In genomic region chr2:236536727-236537398, GRCh38 we compare ENCODE assay signal across 8 cellular contexts. TPM values are rescaled to one million over a fixed set of nuclear protein-coding genes. Genes with fewer than 3 reads are reported as not detected.
DNase-seq lines count a peak whose midpoint lies in the region; ATAC-seq and TF ChIP-seq lines count a peak whose summit lies in the region.
"Had no signal": no experiment of that assay in that cellular context is flagged by ENCODE, and none has a peak within 500 bp of the region (broad histone marks: within the 10 kb centered on the region; RNA-seq: fewer than 3 reads in every experiment).

No MANE protein-coding gene starts in this region.

- H3K36me3 Mint-ChIP-seq in activated naive CD8-positive, alpha-beta T cell: peaks cover 6% of the 10 kb centered on the region

- H3K36me3 ChIP-seq in thymus (ENCODE audit: control insufficient read depth, insufficient read depth) (no peaks in the 10 kb centered on the region), A673 (ENCODE audit: insufficient read depth, low read length, poor library complexity, severe bottlenecking) (no peaks in the 10 kb centered on the region)

- WGBS in thymus: 6% methylated on average over 6 of the region's 6 CpGs

- H3K27ac Mint-ChIP-seq in activated naive CD8-positive, alpha-beta T cell: peak overlapping the region; percentile 98

- H3K4me1 Mint-ChIP-seq in activated naive CD8-positive, alpha-beta T cell (ENCODE audit: low read depth): peaks cover 63% of the 10 kb centered on the region

- peak overlapping the region; percentile 81 for H3K27ac ChIP-seq in thymus (ENCODE audit: low read depth)
- H3K27ac ChIP-seq in A673 (ENCODE audit: low read depth, low read length, poor library complexity, severe bottlenecking): no peak overlapping the region

- DNase-seq in Kasumi-1 (lab: John Stamatoyannopoulos, UW): peak; percentile 9 to 31
- DNase-seq in GM19240 (ENCODE audit: insufficient read length, low spot score): no peak
- no peak for DNase-seq in occipital lobe (lab: John Stamatoyannopoulos, UW)
- no peak for DNase-seq in A673 (ENCODE audit: low spot score)
- DNase-seq: left cardiac atrium had no signal

- H3K4me3 ChIP-seq in thymus (ENCODE audit: low read length): peak overlapping the region; percentile 52
- H3K4me3 ChIP-seq in A673 (ENCODE audit: low read depth, low read length, poor library complexity, severe bottlenecking): no peak overlapping the region

- TF ChIP-seq CTCF in A673 (conservative IDR thresholded peaks at IDR 0.05; ENCODE audit: low read depth, low read length): no peak

- H3K4me1 ChIP-seq in thymus (ENCODE audit: control insufficient read depth, insufficient read depth, low read length) (peaks cover 10% of the 10 kb centered on the region), A673 (ENCODE audit: insufficient read depth, low read length, poor library complexity, severe bottlenecking) (no peaks in the 10 kb centered on the region)

- H3K27me3 Mint-ChIP-seq in activated naive CD8-positive, alpha-beta T cell: no peaks in the 10 kb centered on the region

- ATAC-seq in GM21423 (IDR thresholded peaks at IDR 0.05; ENCODE audit: unreplicated experiment): peak; percentile 62

- intact Hi-C loops in A673 (cut with micrococcal nuclease; ENCODE audit: unreplicated experiment): no loop called here

- H3K4me3 Mint-ChIP-seq in activated naive CD8-positive, alpha-beta T cell: peak overlapping the region; percentile 94

- no TSS peak for BruUV-seq in A673 (replicated peaks; lab: Mats Ljungman, UMichigan)

- CTCF ChIA-PET in A673 (lab: Charles Lee): no interaction called here

- H3K27me3 ChIP-seq in thymus (ENCODE audit: control insufficient read depth, insufficient read depth): no peaks in the 10 kb centered on the region
- H3K27me3 ChIP-seq in A673 (replicated peaks; ENCODE audit: insufficient read depth, low read depth, low read length, poor library complexity): no peaks in the 10 kb centered on the region

- H3K9me3 ChIP-seq in thymus (ENCODE audit: control insufficient read depth) (no peaks in the 10 kb centered on the region), A673 (ENCODE audit: low read depth, low read length, poor library complexity, severe bottlenecking) (no peaks in the 10 kb centered on the region)

- no peaks in the 10 kb centered on the region for H3K9me3 Mint-ChIP-seq in activated naive CD8-positive, alpha-beta T cell (ENCODE audit: low read depth)

- POLR2A ChIA-PET in A673 (lab: Charles Lee; ENCODE audit: low non-redundant PET): no interaction called here

RNA-seq across cellular contexts. Expression of gene ACKR3, which starts 32.8 kb away (rescaled TPM):
- polyA plus RNA-seq in thymus: 13.9 TPM
- total RNA-seq in occipital lobe (20.3 TPM), A673 (2021) (0.31 and 0.52 TPM in 2 replicates)

Comparison
In these comparisons a context has a peak if more than half of its experiments do, and no peak if none do; other contexts are left out.
1. DNase-seq: peak in Kasumi-1 (2 of 2); none in GM19240 (single experiment), occipital lobe (single experiment) and A673 (single experiment).
2. RNA of gene ACKR3, which starts 32.8 kb away (total RNA-seq): 20.3 TPM in occipital lobe (single experiment); 0.31 to 0.52 TPM in A673; every median in the first group is over 10 times any median in the second.